ENCODE assay signal across 8 cellular contexts in genomic region chr14:102509744-102510615, GRCh38. TPM values are rescaled to one million over a fixed set of nuclear protein-coding genes. Genes with fewer than 3 reads are reported as not detected.
DNase-seq lines count a peak whose midpoint lies in the region; TF ChIP-seq lines count a peak whose summit lies in the region.

Gene ANKRD9 (minus strand): TSS chr14:102509776. CDS start chr14:102507889, 1,887 bp downstream.

- no peak within 1 kb of the TSS for H3K9ac ChIP-seq in Loucy (ENCODE audit: low read depth, low read length, poor library complexity, severe bottlenecking)

- H3K79me2 ChIP-seq in Loucy (ENCODE audit: insufficient read depth, low read length), result no peaks in the 10 kb centered on the region

- H3K4me3 Mint-ChIP-seq in neural crest cell, result peak within 1 kb of the TSS; percentile 90
- peak within 1 kb of the TSS; percentile 81 for H3K4me3 Mint-ChIP-seq in stimulated activated naive CD8-positive, alpha-beta T cell treated with anti-CD3 and anti-CD28 coated beads, Interleukin-15, Interleukin-2, amounts not matched to agents 100 ng/mL and 50 ng/mL, for 24 hours

- H3K27me3 Mint-ChIP-seq in neural crest cell (ENCODE audit: low read depth), result no peaks in the 10 kb centered on the region
- no peaks in the 10 kb centered on the region for H3K27me3 Mint-ChIP-seq in stimulated activated naive CD8-positive, alpha-beta T cell treated with anti-CD3 and anti-CD28 coated beads, Interleukin-15, Interleukin-2, amounts not matched to agents 100 ng/mL and 50 ng/mL, for 24 hours

- H2AFZ ChIP-seq in Loucy (ENCODE audit: low read length), result peak within 1 kb of the TSS; percentile 81; the same call in 1 of the 2 replicates

- H3K27ac Mint-ChIP-seq in neural crest cell (ENCODE audit: unreplicated experiment), result peak within 1 kb of the TSS; percentile 50
- H3K27ac Mint-ChIP-seq in stimulated activated naive CD8-positive, alpha-beta T cell treated with anti-CD3 and anti-CD28 coated beads, Interleukin-15, Interleukin-2, amounts not matched to agents 100 ng/mL and 50 ng/mL, for 24 hours, result no peak within 1 kb of the TSS

- peaks cover 36% of the 10 kb centered on the region for H3K4me1 Mint-ChIP-seq in neural crest cell
- peaks cover 16% of the 10 kb centered on the region for H3K4me1 Mint-ChIP-seq in stimulated activated naive CD8-positive, alpha-beta T cell treated with anti-CD3 and anti-CD28 coated beads, Interleukin-15, Interleukin-2, amounts not matched to agents 100 ng/mL and 50 ng/mL, for 24 hours (ENCODE audit: low read depth)

- H3K36me3 ChIP-seq in Loucy (ENCODE audit: insufficient read depth, low read length) (no peaks in the 10 kb centered on the region), SJCRH30 (no peaks in the 10 kb centered on the region; the same call in 1 of the 2 replicates)

- no peaks in the 10 kb centered on the region for H3K9me3 ChIP-seq in Loucy (ENCODE audit: insufficient read depth, low read depth, low read length)
- no peaks in the 10 kb centered on the region for H3K9me3 ChIP-seq in SJCRH30 (replicated peaks)

- H3K4me1 ChIP-seq in Loucy (ENCODE audit: insufficient read depth, low read length, poor library complexity, severe bottlenecking), result no peaks in the 10 kb centered on the region
- no peaks in the 10 kb centered on the region for H3K4me1 ChIP-seq in SJCRH30

- peak within 1 kb of the TSS; percentile 92 for H3K27ac ChIP-seq in SJCRH30

- no peaks in the 10 kb centered on the region for H3F3A ChIP-seq in Loucy (ENCODE audit: low read depth)

- no peaks in the 10 kb centered on the region for H4K20me1 ChIP-seq in Loucy (ENCODE audit: insufficient read depth, low read length, poor library complexity, severe bottlenecking)

- H3K9me2 ChIP-seq in Loucy (replicated peaks; ENCODE audit: low read depth, low read length), result no peaks in the 10 kb centered on the region

- peak; percentile 95 for DNase-seq in DMS79 treated with DMSO at 0.1 percent for 48 hours (lab: John Stamatoyannopoulos, UW)
- peak; percentile 86 for DNase-seq in H4 (ENCODE audit: low spot score)
- DNase-seq in SJCRH30, result peak; percentile 94 to 96
- peak; percentile 76 for DNase-seq in activated gamma-delta T cell treated with anti-CD3 and anti-CD28 coated beads, Interleukin-2, amount 50 U/mL, for 16 hours (ENCODE audit: low read depth)
- DNase-seq in foreskin fibroblast, result peak; percentile 90 to 97
- peak; percentile 94 for DNase-seq in neural crest cell (ENCODE audit: low read depth, low spot score)

- H3K4me3 ChIP-seq in Loucy (ENCODE audit: low read length, poor library complexity, severe bottlenecking), result peak within 1 kb of the TSS; percentile 69
- H3K4me3 ChIP-seq in SJCRH30, result peak within 1 kb of the TSS; percentile 84
- H3K4me3 ChIP-seq in foreskin fibroblast (ENCODE audit: low read depth in 1 of 2, low read length in 2 of 2), result peak within 1 kb of the TSS; percentile 58 to 61

- TF ChIP-seq CTCF in Loucy (conservative IDR thresholded peaks at IDR 0.05; ENCODE audit: low read length) (no peak), foreskin fibroblast (IDR thresholded peaks at IDR 0.05; ENCODE audit: low read depth, low read length) (no peak), neural crest cell (conservative IDR thresholded peaks at IDR 0.05) (no peak)

- peaks cover 3% of the 10 kb centered on the region for H3K36me3 Mint-ChIP-seq in neural crest cell (ENCODE audit: low read depth)
- H3K36me3 Mint-ChIP-seq in stimulated activated naive CD8-positive, alpha-beta T cell treated with anti-CD3 and anti-CD28 coated beads, Interleukin-15, Interleukin-2, amounts not matched to agents 100 ng/mL and 50 ng/mL, for 24 hours (ENCODE audit: low read depth), result peaks cover 5% of the 10 kb centered on the region

- no peaks in the 10 kb centered on the region for H3K9me3 Mint-ChIP-seq in neural crest cell
- H3K9me3 Mint-ChIP-seq in stimulated activated naive CD8-positive, alpha-beta T cell treated with anti-CD3 and anti-CD28 coated beads, Interleukin-15, Interleukin-2, amounts not matched to agents 100 ng/mL and 50 ng/mL, for 24 hours, result no peaks in the 10 kb centered on the region

- H3K27me3 ChIP-seq in Loucy (ENCODE audit: insufficient read depth, low read length, poor library complexity, severe bottlenecking), result no peaks in the 10 kb centered on the region
- no peaks in the 10 kb centered on the region for H3K27me3 ChIP-seq in SJCRH30

- peak within 1 kb of the TSS; percentile 74 for H3K4me2 ChIP-seq in Loucy (ENCODE audit: low read depth, low read length, poor library complexity, severe bottlenecking)

RNA-seq across cellular contexts. Expression of gene ANKRD9, which starts in this region (rescaled TPM):
- total RNA-seq in H4 (2014; rRNA removed; shearing (Covaris generic)), result 4.4 and 8.7 TPM in 2 replicates
- total RNA-seq in SJCRH30 (2014; rRNA removed; shearing (Covaris generic)), result 19.9 and 20.5 TPM in 2 replicates
- 33.2 and 40.0 TPM in 2 replicates for total RNA-seq in neural crest cell

Comparison
In these comparisons a context has a peak if more than half of its experiments do, and no peak if none do; other contexts are left out.
1. Peak in every context shown above with its lines: DNase-seq, H3K4me3 ChIP-seq and H3K27ac ChIP-seq.